Comparison of ENCODE assay signal across 8 cellular contexts in the genomic region with DNA sequence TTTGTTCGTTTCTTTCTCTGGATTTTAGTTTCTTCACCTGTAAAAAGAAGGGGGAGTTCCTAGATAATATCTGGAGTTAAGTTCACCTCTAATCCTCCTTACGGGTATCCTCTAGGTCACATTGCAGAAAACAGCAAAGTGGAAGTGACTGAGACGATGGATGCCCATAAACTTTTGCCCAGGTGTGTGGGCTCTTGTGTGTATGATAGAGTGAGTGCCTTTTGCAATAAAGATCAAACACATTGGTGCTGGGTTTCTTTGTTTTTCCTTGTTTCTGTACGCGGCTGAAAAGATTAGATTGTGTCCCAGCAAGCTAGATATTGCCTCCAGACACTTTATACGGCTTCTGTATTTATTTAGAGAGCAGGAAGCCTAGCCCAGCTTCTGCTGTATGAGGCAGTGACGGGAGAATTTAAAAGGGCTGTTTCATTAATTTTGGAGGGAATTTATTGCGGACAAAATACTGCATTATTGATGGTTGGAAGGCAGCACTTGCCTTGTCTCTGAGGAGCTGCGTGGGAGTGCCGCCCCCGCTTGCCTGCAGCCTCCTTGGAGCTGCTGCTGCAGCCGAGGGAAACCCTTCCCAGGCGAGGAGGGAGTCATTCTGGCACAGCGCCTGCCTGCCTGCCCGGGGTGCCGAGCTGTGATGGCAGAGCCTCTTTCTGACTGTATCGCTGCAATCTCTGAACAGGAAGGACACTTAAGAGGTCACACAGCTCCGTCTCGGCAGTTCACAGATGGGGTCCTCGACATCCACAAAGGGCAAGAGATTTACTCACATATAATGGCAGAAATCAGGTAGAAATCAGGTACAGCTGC.
DNase-seq lines count a peak whose midpoint lies in the region; ATAC-seq and TF ChIP-seq lines count a peak whose summit lies in the region.

No MANE protein-coding gene starts in this region.

- ATAC-seq in GM18858 (IDR thresholded peaks at IDR 0.05; ENCODE audit: unreplicated experiment) = no peak

- peak overlapping the region in 1 of 2 donors; percentile 0 for H3K4me3 ChIP-seq in cardiac fibroblast (replicated peaks in 1 of 2; ENCODE audit: low read depth in 2 of 2, low read length in 2 of 2)

- no peak for TF ChIP-seq CTCF in cardiac fibroblast (IDR thresholded peaks at IDR 0.05; ENCODE audit: low read depth, low read length)

- DNase-seq in AG08395 (ENCODE audit: low spot score) (peak; percentile 2), NCI-H128 (lab: John Stamatoyannopoulos, UW; ENCODE audit: unreplicated experiment) (peak; percentile 24), cardiac fibroblast (ENCODE audit: low read depth in 2 of 2) (peak; percentile 29 to 48), midbrain (lab: John Stamatoyannopoulos, UW) (peak; percentile 11), OCI-M2 (lab: John Stamatoyannopoulos, UW; ENCODE audit: unreplicated experiment) (no peak), UCSD-AML1 (lab: John Stamatoyannopoulos, UW; ENCODE audit: unreplicated experiment) (no peak)
- no peak for DNase-seq in activated naive CD4-positive, alpha-beta T cell (lab: John Stamatoyannopoulos, UW)

Comparison
In these comparisons a context has a peak if more than half of its experiments do, and no peak if none do; other contexts are left out.
1. DNase-seq: peak in AG08395 (single experiment), NCI-H128 (single experiment), cardiac fibroblast (2 of 2) and midbrain (single experiment); none in OCI-M2 (single experiment), activated naive CD4-positive, alpha-beta T cell (0 of 4) and UCSD-AML1 (single experiment).